17 cellular contexts compared by ENCODE assay signal in genomic region chr11:77630311-77630710, GRCh38. TPM values are rescaled to one million over a fixed set of nuclear protein-coding genes. Genes with fewer than 3 reads are reported as not detected.
DNase-seq lines count a peak whose midpoint lies in the region; ATAC-seq lines count a peak whose summit lies in the region.
"Had no signal": no experiment of that assay in that cellular context is flagged by ENCODE, and none has a peak within 500 bp of the region (broad histone marks: within the 10 kb centered on the region; RNA-seq: fewer than 3 reads in every experiment).

No MANE protein-coding gene starts in this region.

- no peak for ATAC-seq in central memory CD8-positive, alpha-beta T cell (replicated peaks; ENCODE audit: extremely low read depth, poor library complexity, severe bottlenecking)
- no peak for ATAC-seq in stimulated activated effector memory CD8-positive, alpha-beta T cell treated with anti-CD3 and anti-CD28 coated beads, Interleukin-12 subunit alpha, Interleukin-12 subunit beta, amount 100 ng/mL, for 72 hours
- no peak for ATAC-seq in HG03460 (IDR thresholded peaks at IDR 0.05; ENCODE audit: unreplicated experiment)
- ATAC-seq: heart left ventricle, left colon had no signal

- H3K27ac Mint-ChIP-seq in activated naive CD8-positive, alpha-beta T cell: peak overlapping the region; percentile 12
- no peak overlapping the region for H3K27ac Mint-ChIP-seq in activated naive CD8-positive, alpha-beta T cell treated with anti-CD3 and anti-CD28 coated beads for 36 hours
- H3K27ac Mint-ChIP-seq in central memory CD8-positive, alpha-beta T cell (ENCODE audit: low read depth): peak overlapping the region; percentile 11
- H3K27ac Mint-ChIP-seq in stimulated activated effector memory CD8-positive, alpha-beta T cell treated with anti-CD3 and anti-CD28 coated beads, Interleukin-12 subunit alpha, Interleukin-12 subunit beta, amount 100 ng/mL, for 72 hours: peak overlapping the region; percentile 84
- H3K27ac Mint-ChIP-seq: activated naive CD4-positive, alpha-beta T cell treated with anti-CD3 and anti-CD28 coated beads, Interleukin-2, amount 10 ng/mL, durations not matched to agents 7 days and 5 days had no signal

- no peak overlapping the region for H3K4me3 Mint-ChIP-seq in activated naive CD8-positive, alpha-beta T cell
- H3K4me3 Mint-ChIP-seq in activated naive CD8-positive, alpha-beta T cell treated with anti-CD3 and anti-CD28 coated beads for 36 hours: no peak overlapping the region
- H3K4me3 Mint-ChIP-seq in central memory CD8-positive, alpha-beta T cell: no peak overlapping the region
- peak overlapping the region; percentile 37 for H3K4me3 Mint-ChIP-seq in stimulated activated effector memory CD8-positive, alpha-beta T cell treated with anti-CD3 and anti-CD28 coated beads, Interleukin-12 subunit alpha, Interleukin-12 subunit beta, amount 100 ng/mL, for 72 hours
- H3K4me3 Mint-ChIP-seq: activated naive CD4-positive, alpha-beta T cell treated with anti-CD3 and anti-CD28 coated beads, Interleukin-2, amount 10 ng/mL, durations not matched to agents 7 days and 5 days had no signal

- peaks cover 8% of the 10 kb centered on the region for H3K36me3 Mint-ChIP-seq in activated naive CD8-positive, alpha-beta T cell
- H3K36me3 Mint-ChIP-seq in activated naive CD8-positive, alpha-beta T cell treated with anti-CD3 and anti-CD28 coated beads for 36 hours: peaks cover 32% of the 10 kb centered on the region
- peaks cover 26% of the 10 kb centered on the region for H3K36me3 Mint-ChIP-seq in central memory CD8-positive, alpha-beta T cell (ENCODE audit: insufficient read depth)
- peaks cover 82% of the 10 kb centered on the region for H3K36me3 Mint-ChIP-seq in stimulated activated effector memory CD8-positive, alpha-beta T cell treated with anti-CD3 and anti-CD28 coated beads, Interleukin-12 subunit alpha, Interleukin-12 subunit beta, amount 100 ng/mL, for 72 hours

- no peaks in the 10 kb centered on the region for H3K27me3 Mint-ChIP-seq in activated naive CD8-positive, alpha-beta T cell
- H3K27me3 Mint-ChIP-seq in activated naive CD8-positive, alpha-beta T cell treated with anti-CD3 and anti-CD28 coated beads for 36 hours: no peaks in the 10 kb centered on the region
- H3K27me3 Mint-ChIP-seq in central memory CD8-positive, alpha-beta T cell: no peaks in the 10 kb centered on the region
- H3K27me3 Mint-ChIP-seq: activated naive CD4-positive, alpha-beta T cell treated with anti-CD3 and anti-CD28 coated beads, Interleukin-2, amount 10 ng/mL, durations not matched to agents 7 days and 5 days; naive B cell had no signal

- DNase-seq in activated naive CD8-positive, alpha-beta T cell treated with anti-CD3 and anti-CD28 coated beads for 36 hours: no peak
- DNase-seq in NCI-H2227 treated with DMSO at 0.1 percent for 48 hours (lab: John Stamatoyannopoulos, UW) (peak; percentile 74), NCI-H82 treated with DMSO at 0.1 percent for 48 hours (lab: John Stamatoyannopoulos, UW; ENCODE audit: unreplicated experiment) (no peak), NCI-H1092 treated with DMSO at 0.1 percent for 48 hours (lab: John Stamatoyannopoulos, UW) (no peak)
- no peak for DNase-seq in central memory CD8-positive, alpha-beta T cell (ENCODE audit: low spot score in 2 of 2)
- DNase-seq in stimulated activated effector memory CD8-positive, alpha-beta T cell treated with anti-CD3 and anti-CD28 coated beads, Interleukin-12 subunit alpha, Interleukin-12 subunit beta, amount 100 ng/mL, for 72 hours (ENCODE audit: low spot score in 2 of 2): no peak
- DNase-seq: activated naive CD4-positive, alpha-beta T cell treated with anti-CD3 and anti-CD28 coated beads, Interleukin-2, amount 10 ng/mL, durations not matched to agents 7 days and 5 days; heart left ventricle; left colon; mesendoderm; naive B cell; NCI-H2029 treated with DMSO at 0.1 percent for 48 hours; SHP77; sigmoid colon; stimulated activated CD8-positive, alpha-beta memory T cell treated with anti-CD3 and anti-CD28 coated beads, Interleukin-4, amount 100 ng/mL, for 48 hours had no signal

- peaks cover 43% of the 10 kb centered on the region for H3K4me1 Mint-ChIP-seq in activated naive CD8-positive, alpha-beta T cell (ENCODE audit: low read depth)
- H3K4me1 Mint-ChIP-seq in activated naive CD8-positive, alpha-beta T cell treated with anti-CD3 and anti-CD28 coated beads for 36 hours: peaks cover 42% of the 10 kb centered on the region
- H3K4me1 Mint-ChIP-seq in central memory CD8-positive, alpha-beta T cell: peaks cover 21% of the 10 kb centered on the region
- H3K4me1 Mint-ChIP-seq in stimulated activated effector memory CD8-positive, alpha-beta T cell treated with anti-CD3 and anti-CD28 coated beads, Interleukin-12 subunit alpha, Interleukin-12 subunit beta, amount 100 ng/mL, for 72 hours: peaks cover 17% of the 10 kb centered on the region

- H3K9me3 Mint-ChIP-seq in activated naive CD8-positive, alpha-beta T cell (ENCODE audit: low read depth): no peaks in the 10 kb centered on the region
- H3K9me3 Mint-ChIP-seq in activated naive CD8-positive, alpha-beta T cell treated with anti-CD3 and anti-CD28 coated beads for 36 hours: no peaks in the 10 kb centered on the region
- H3K9me3 Mint-ChIP-seq in central memory CD8-positive, alpha-beta T cell: no peaks in the 10 kb centered on the region
- no peaks in the 10 kb centered on the region for H3K9me3 Mint-ChIP-seq in stimulated activated effector memory CD8-positive, alpha-beta T cell treated with anti-CD3 and anti-CD28 coated beads, Interleukin-12 subunit alpha, Interleukin-12 subunit beta, amount 100 ng/mL, for 72 hours
- H3K9me3 Mint-ChIP-seq: activated naive CD4-positive, alpha-beta T cell treated with anti-CD3 and anti-CD28 coated beads, Interleukin-2, amount 10 ng/mL, durations not matched to agents 7 days and 5 days; naive B cell had no signal

RNA-seq across cellular contexts. Expression of gene CLNS1A, which starts 7.3 kb away (rescaled TPM):
- total RNA-seq in activated naive CD8-positive, alpha-beta T cell treated with anti-CD3 and anti-CD28 coated beads for 36 hours: 100 to 1,000 TPM; 191 to 194 TPM

RNA-seq across cellular contexts. Expression of gene AQP11, which starts 40.6 kb away (rescaled TPM):
- total RNA-seq in activated naive CD8-positive, alpha-beta T cell treated with anti-CD3 and anti-CD28 coated beads for 36 hours: under 1 TPM; 0.14 to 0.27 TPM
